In genomic region chr1:186340772-186341171, GRCh38 we compare ENCODE assay signal across 21 cellular contexts. TPM values are rescaled to one million over a fixed set of nuclear protein-coding genes. Genes with fewer than 3 reads are reported as not detected.
A peak's percentile ranks its signal among the peaks of the same experiment; 100 is the strongest.
DNase-seq lines count a peak whose midpoint lies in the region; ATAC-seq, FAIRE-seq and TF ChIP-seq lines count a peak whose summit lies in the region.
"Had no signal": no experiment of that assay in that cellular context is flagged by ENCODE, and none has a peak within 500 bp of the region (broad histone marks: within the 10 kb centered on the region; RNA-seq: fewer than 3 reads in every experiment).

No MANE protein-coding gene starts in this region.

- no peak for TF ChIP-seq CTCF in WTC11 (IDR thresholded peaks at IDR 0.05)

- CTCF ChIA-PET in WTC11 (lab: Charles Lee), result interaction anchor here (2.0 kb wide), 2 partner anchors 10 to 34 kb away, joined by 7 read pairs; partner anchors contain the start of gene TPR

- FAIRE-seq in colon (lab: Jason Lieb, UNC), result peak; percentile 28
- FAIRE-seq: G401.6, GM12878, GM19239 had no signal

- H3K27me3 Mint-ChIP-seq in T-helper 17 cell, result no peaks in the 10 kb centered on the region
- no peaks in the 10 kb centered on the region for H3K27me3 Mint-ChIP-seq in WTC11 (ENCODE audit: low read depth)
- H3K27me3 Mint-ChIP-seq: B cell; CD4-positive, CD25-positive, alpha-beta regulatory T cell had no signal

- H3K27ac Mint-ChIP-seq in T-helper 17 cell (peak overlapping the region; percentile 56), WTC11 (peak overlapping the region; percentile 3; the same call in 1 of the 2 replicates)
- H3K27ac Mint-ChIP-seq: B cell; CD4-positive, CD25-positive, alpha-beta regulatory T cell; CD8-positive, alpha-beta T cell; GM23338 had no signal

- H3K4me1 Mint-ChIP-seq in T-helper 17 cell, result no peaks in the 10 kb centered on the region
- H3K4me1 Mint-ChIP-seq in WTC11, result no peaks in the 10 kb centered on the region
- H3K4me1 Mint-ChIP-seq: B cell, GM23338, H9 had no signal

- H3K4me3 Mint-ChIP-seq in T-helper 17 cell (no peak overlapping the region), WTC11 (no peak overlapping the region)
- H3K4me3 Mint-ChIP-seq: B cell; CD4-positive, CD25-positive, alpha-beta regulatory T cell; CD8-positive, alpha-beta T cell; GM23338; H9 had no signal

- POLR2A ChIA-PET in WTC11 (lab: Charles Lee), result no interaction called here

- H3K9me3 ChIP-seq in T-helper 17 cell (ENCODE audit: control insufficient read depth, low read length, poor library complexity, severe bottlenecking), result no peaks in the 10 kb centered on the region
- H3K9me3 ChIP-seq: BLaER1, Caco-2 had no signal

- H3K9me3 Mint-ChIP-seq in WTC11, result no peaks in the 10 kb centered on the region
- H3K9me3 Mint-ChIP-seq: CD4-positive, CD25-positive, alpha-beta regulatory T cell; CD8-positive, alpha-beta T cell; GM23338; H9 had no signal

- ATAC-seq in T-helper 17 cell (no peak), WTC11 (no peak), GM19467 (IDR thresholded peaks at IDR 0.05; ENCODE audit: unreplicated experiment) (no peak)
- ATAC-seq: CD8-positive, alpha-beta T cell; GM12878; GM23338; HCT116 had no signal

- peaks cover 13% of the 10 kb centered on the region for H3K36me3 Mint-ChIP-seq in T-helper 17 cell (ENCODE audit: low read depth)
- H3K36me3 Mint-ChIP-seq in WTC11, result peaks cover 67% of the 10 kb centered on the region

- DNase-seq in T-helper 17 cell (no peak), WTC11 (ENCODE audit: low spot score) (no peak), T-helper 9 cell (no peak), nucleus accumbens (lab: John Stamatoyannopoulos, UW) (no peak)
- DNase-seq: Caco-2; CD4-positive, CD25-positive, alpha-beta regulatory T cell; CD8-positive, alpha-beta T cell; DMS153; DND-41; H9 had no signal

TF ChIP-seq in WTC11, 78 proteins besides CTCF, POLR2A, EP300 and RAD21:
- TF ChIP-seq ZNF281 (CRISPR knock-in tag; IDR thresholded peaks at IDR 0.05) (no peak), ZNF671 (CRISPR knock-in tag; IDR thresholded peaks at IDR 0.05) (no peak), USF2 (CRISPR knock-in tag; IDR thresholded peaks at IDR 0.05) (no peak), KAT7 (CRISPR knock-in tag; IDR thresholded peaks at IDR 0.05; ENCODE audit: borderline replicate concordance) (no peak), JAZF1 (CRISPR knock-in tag; IDR thresholded peaks at IDR 0.05) (no peak), RORB (CRISPR knock-in tag; IDR thresholded peaks at IDR 0.05) (no peak), MXD4 (CRISPR knock-in tag; IDR thresholded peaks at IDR 0.05; ENCODE audit: borderline replicate concordance) (no peak), TCF7 (CRISPR knock-in tag; IDR thresholded peaks at IDR 0.05; ENCODE audit: low read depth) (no peak), CDX4 (CRISPR knock-in tag; IDR thresholded peaks at IDR 0.05; ENCODE audit: borderline replicate concordance) (no peak), ZSCAN18 (CRISPR knock-in tag; IDR thresholded peaks at IDR 0.05) (no peak)

RNA-seq across cellular contexts. Expression of gene TPR, which starts 34.3 kb away (rescaled TPM):
- total RNA-seq in T-helper 17 cell (100 to 1,000 TPM; 132 to 139 TPM), WTC11 (2021) (110 to 120 TPM (median 119 TPM) in 3 replicates)

RNA-seq across cellular contexts. Expression of gene ODR4, which starts 34.9 kb away (rescaled TPM):
- total RNA-seq in T-helper 17 cell (10 to 100 TPM; 18.6 to 22.5 TPM), WTC11 (2021) (14.1 to 14.5 TPM (median 14.3 TPM) in 3 replicates)

RNA-seq across cellular contexts. Expression of gene PRG4, which starts 44.7 kb away (rescaled TPM):
- total RNA-seq in T-helper 17 cell, result under 1 TPM; 0.10 to 0.45 TPM
- total RNA-seq in WTC11 (2021), result 0.07 to 0.09 TPM in 2 of 3 replicates, not detected in the other
- total RNA-seq: A172; CD8-positive, alpha-beta T cell; H4 had no signal
